Comparison of ENCODE assay signal across 31 cellular contexts in the genomic region with DNA sequence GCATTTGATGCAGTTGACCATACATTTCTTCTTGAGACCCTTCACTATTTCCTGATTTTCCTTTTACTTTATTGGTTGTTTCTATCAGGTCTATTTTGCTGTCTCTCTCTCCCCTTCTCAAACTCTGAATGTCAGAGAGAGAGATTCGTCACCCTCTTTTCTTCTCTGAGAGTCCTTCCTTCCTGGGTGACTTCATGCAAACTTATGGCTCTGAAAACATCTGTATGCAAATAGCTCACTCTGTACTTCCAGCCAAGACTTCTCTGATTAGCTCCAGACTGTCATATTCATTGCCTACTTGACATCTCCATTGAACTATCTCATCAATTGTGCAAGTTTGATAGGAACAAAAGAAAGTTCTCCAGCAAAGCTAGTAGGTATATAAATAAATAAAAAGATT.
DNase-seq lines count a peak whose midpoint lies in the region; ATAC-seq, FAIRE-seq and TF ChIP-seq lines count a peak whose summit lies in the region.
"Had no signal": no experiment of that assay in that cellular context is flagged by ENCODE, and none has a peak within 500 bp of the region (broad histone marks: within the 10 kb centered on the region; RNA-seq: fewer than 3 reads in every experiment).

No MANE protein-coding gene starts in this region.

- CTCF ChIA-PET in T-cell (lab: Charles Lee), result interaction anchor here in 1 of 2 donors (0.6 kb wide), 1 partner anchor 790 kb away, joined by 4 read pairs; no protein-coding TSS in a partner anchor
- CTCF ChIA-PET in naive thymus-derived CD4-positive, alpha-beta T cell (lab: Charles Lee), result interaction anchor here (0.9 kb wide), 1 partner anchor 65 kb away, joined by 3 read pairs; no protein-coding TSS in a partner anchor

- H3K9me3 Mint-ChIP-seq in activated T-cell treated with anti-CD3 and anti-CD28 coated beads, Interleukin-2, amount 50 U/mL, for 4 hours, result peaks cover 3% of the 10 kb centered on the region
- no peaks in the 10 kb centered on the region for H3K9me3 Mint-ChIP-seq in T-cell
- peaks cover 0 to 13% (median 0%) of the 10 kb centered on the region in 11 donors for H3K9me3 Mint-ChIP-seq in naive thymus-derived CD4-positive, alpha-beta T cell
- H3K9me3 Mint-ChIP-seq: IgD-negative memory B cell had no signal

- WGBS in pancreas, 2 donors, result 62 to 90% methylated on average over 1 of the region's 1 CpG

- H3K36me3 ChIP-seq in naive thymus-derived CD4-positive, alpha-beta T cell (ENCODE audit: control insufficient read depth in 2 of 3, insufficient read depth in 3 of 3, low read length in 3 of 3), result no peaks in the 10 kb centered on the region
- no peaks in the 10 kb centered on the region for H3K36me3 ChIP-seq in pancreas
- H3K36me3 ChIP-seq: neural progenitor cell, right lobe of liver, suprapubic skin, upper lobe of right lung had no signal

- no peak overlapping the region for H3K4me3 ChIP-seq in naive thymus-derived CD4-positive, alpha-beta T cell (ENCODE audit: low read length)
- H3K4me3 ChIP-seq in pancreas, result no peak overlapping the region
- H3K4me3 ChIP-seq: neural progenitor cell, right lobe of liver, SK-N-MC, suprapubic skin, upper lobe of right lung had no signal

- no peak for FAIRE-seq in pancreas (lab: Jason Lieb, UNC)
- FAIRE-seq: endometrium, H1 had no signal

- no peak overlapping the region for H3K27ac ChIP-seq in naive thymus-derived CD4-positive, alpha-beta T cell (ENCODE audit: low read depth, low read length)
- H3K27ac ChIP-seq in pancreas, result no peak overlapping the region
- H3K27ac ChIP-seq: neural progenitor cell, right lobe of liver, SK-N-MC, suprapubic skin, upper lobe of right lung, VCaP had no signal

- H3K4me1 ChIP-seq in naive thymus-derived CD4-positive, alpha-beta T cell (ENCODE audit: control insufficient read depth in 2 of 2, insufficient read depth in 2 of 2, low read length in 2 of 2), result peaks cover 47 to 77% of the 10 kb centered on the region in 2 donors
- no peaks in the 10 kb centered on the region for H3K4me1 ChIP-seq in pancreas
- H3K4me1 ChIP-seq: Caco-2, right lobe of liver, upper lobe of right lung had no signal

- H3K4me3 Mint-ChIP-seq in activated T-cell treated with anti-CD3 and anti-CD28 coated beads, Interleukin-2, amount 50 U/mL, for 4 hours, result no peak overlapping the region
- H3K4me3 Mint-ChIP-seq in T-cell, result no peak overlapping the region
- H3K4me3 Mint-ChIP-seq in naive thymus-derived CD4-positive, alpha-beta T cell, result no peak overlapping the region
- H3K4me3 Mint-ChIP-seq: dendritic cell treated with granulocyte-macrophage colony-stimulating factor and Interleukin-4, amounts not matched to agents 40 ng/mL and 50 ng/mL, for 4 days; IgD-negative memory B cell; neural progenitor cell; stimulated activated memory B cell treated with anti-CD40 and anti-IgM and Interleukin-4, amounts not matched to agents 10 μg/mL and 1 μg/mL and 100 μg/mL, for 72 hours; T-helper 1 cell treated with Interleukin-12 subunit alpha and Interleukin-12 subunit beta and Interleukin-4 antibody, amounts not matched to agents 30 μg/mL and 1 μg/mL, for 36 hours had no signal

- no peaks in the 10 kb centered on the region for H3K36me3 Mint-ChIP-seq in activated T-cell treated with anti-CD3 and anti-CD28 coated beads, Interleukin-2, amount 50 U/mL, for 4 hours (ENCODE audit: insufficient read depth)
- H3K36me3 Mint-ChIP-seq in T-cell, result no peaks in the 10 kb centered on the region
- H3K36me3 Mint-ChIP-seq in naive thymus-derived CD4-positive, alpha-beta T cell, result peaks cover 0 to 20% (median 3%) of the 10 kb centered on the region in 5 donors
- H3K36me3 Mint-ChIP-seq: neural progenitor cell had no signal

- no peak for DNase-seq in activated T-cell treated with anti-CD3 and anti-CD28 coated beads, Interleukin-2, amount 50 U/mL, for 4 hours
- DNase-seq in activated T-cell treated with anti-CD3 and anti-CD28 coated beads, Interleukin-2, amount 50 U/mL, for 48 hours, result no peak
- DNase-seq in T-cell, result no peak
- peak in 1 of 9 donors; percentile 14 for DNase-seq in naive thymus-derived CD4-positive, alpha-beta T cell
- no peak for DNase-seq in pancreas
- DNase-seq in RKO (ENCODE audit: low spot score), result no peak
- DNase-seq: activated CD8-positive, alpha-beta memory T cell treated with anti-CD3 and anti-CD28 coated beads, Interleukin-2, amount 50 U/mL, for 48 hours; Caco-2; caudate nucleus; DMS79 treated with DMSO at 0.1 percent for 48 hours; hypothalamus; NCI-H1092 treated with DMSO at 0.1 percent for 48 hours; NCI-H187; NCI-H69; right lobe of liver; stimulated activated CD4-positive, alpha-beta T cell treated with anti-CD3 and anti-CD28 coated beads, Interleukin-12 subunit alpha, Interleukin-12 subunit beta, amount 100 ng/mL, for 4 hours; stimulated activated CD4-positive, alpha-beta T cell treated with anti-CD3 and anti-CD28 coated beads, Interleukin-4, amount 100 ng/mL, for 24 hours; upper lobe of right lung had no signal

- no peak overlapping the region for H3K27ac Mint-ChIP-seq in T-cell
- no peak overlapping the region for H3K27ac Mint-ChIP-seq in naive thymus-derived CD4-positive, alpha-beta T cell
- H3K27ac Mint-ChIP-seq: activated naive CD4-positive, alpha-beta T cell treated with anti-CD3 and anti-CD28 coated beads, Interleukin-2, amount 50 U/mL, for 72 hours; dendritic cell treated with granulocyte-macrophage colony-stimulating factor and Interleukin-4, amounts not matched to agents 40 ng/mL and 50 ng/mL, for 4 days; IgD-negative memory B cell; neural progenitor cell; stimulated activated memory B cell treated with anti-CD40 and anti-IgM and Interleukin-4, amounts not matched to agents 10 μg/mL and 1 μg/mL and 100 μg/mL, for 72 hours; T-helper 1 cell treated with Interleukin-12 subunit alpha and Interleukin-12 subunit beta and Interleukin-4 antibody, amounts not matched to agents 30 μg/mL and 1 μg/mL, for 36 hours had no signal

- intact Hi-C loops in naive thymus-derived CD4-positive, alpha-beta T cell (cut with micrococcal nuclease), result loop anchor here (10.0 kb wide), 2 partner anchors 312 to 522 kb away; no protein-coding TSS in a partner anchor
- intact Hi-C loops in pancreas (cut with DNase I), result no loop called here

- no peaks in the 10 kb centered on the region for H3K27me3 ChIP-seq in naive thymus-derived CD4-positive, alpha-beta T cell (ENCODE audit: control insufficient read depth in 2 of 2, insufficient read depth in 2 of 2, low read length in 2 of 2)
- H3K27me3 ChIP-seq in pancreas, result no peaks in the 10 kb centered on the region
- H3K27me3 ChIP-seq: neural progenitor cell, right lobe of liver, suprapubic skin, upper lobe of right lung had no signal

- H3K4me1 Mint-ChIP-seq in activated T-cell treated with anti-CD3 and anti-CD28 coated beads, Interleukin-2, amount 50 U/mL, for 4 hours (ENCODE audit: low read depth), result peaks cover 57% of the 10 kb centered on the region
- peaks cover 24 to 27% (median 24%) of the 10 kb centered on the region in 3 donors for H3K4me1 Mint-ChIP-seq in T-cell
- peaks cover 23 to 51% (median 27%) of the 10 kb centered on the region in 7 donors for H3K4me1 Mint-ChIP-seq in naive thymus-derived CD4-positive, alpha-beta T cell

- H3K27me3 Mint-ChIP-seq in activated T-cell treated with anti-CD3 and anti-CD28 coated beads, Interleukin-2, amount 50 U/mL, for 4 hours (ENCODE audit: low read depth), result no peaks in the 10 kb centered on the region
- H3K27me3 Mint-ChIP-seq in T-cell, result no peaks in the 10 kb centered on the region
- H3K27me3 Mint-ChIP-seq in naive thymus-derived CD4-positive, alpha-beta T cell, result no peaks in the 10 kb centered on the region
- H3K27me3 Mint-ChIP-seq: dendritic cell treated with granulocyte-macrophage colony-stimulating factor and Interleukin-4, amounts not matched to agents 40 ng/mL and 50 ng/mL, for 4 days; IgD-negative memory B cell; stimulated activated memory B cell treated with anti-CD40 and anti-IgM and Interleukin-4, amounts not matched to agents 10 μg/mL and 1 μg/mL and 100 μg/mL, for 72 hours had no signal

- H3K9me3 ChIP-seq in naive thymus-derived CD4-positive, alpha-beta T cell (ENCODE audit: control insufficient read depth in 2 of 3, low read length in 3 of 3), result no peaks in the 10 kb centered on the region
- H3K9me3 ChIP-seq in pancreas, result no peaks in the 10 kb centered on the region
- H3K9me3 ChIP-seq: right lobe of liver, suprapubic skin, upper lobe of right lung had no signal

- POLR2A ChIA-PET in T-cell (lab: Charles Lee), result no interaction called here
- POLR2A ChIA-PET in naive thymus-derived CD4-positive, alpha-beta T cell (lab: Charles Lee), result interaction anchor here (0.6 to 0.9 kb wide), 6 partner anchors 11 to 449 kb away, joined by 3 to 4 read pairs (median 3); no protein-coding TSS in a partner anchor

- ATAC-seq in activated T-cell treated with anti-CD3 and anti-CD28 coated beads, Interleukin-2, amount 50 U/mL, for 4 hours, result peak; percentile 62 to 67
- ATAC-seq in GM19463 (IDR thresholded peaks at IDR 0.05; ENCODE audit: unreplicated experiment) (peak; percentile 70), T-cell (replicated peaks in 1 of 4) (peak; percentile 51 to 62 (median 54)), HG02970 (IDR thresholded peaks at IDR 0.05; ENCODE audit: low FRiP score, unreplicated experiment) (no peak), pancreas (no peak)
- peak; percentile 28 for ATAC-seq in naive thymus-derived CD4-positive, alpha-beta T cell
- ATAC-seq: right lobe of liver; stimulated activated memory B cell treated with anti-CD40 and anti-IgM and Interleukin-4, amounts not matched to agents 10 μg/mL and 1 μg/mL and 100 μg/mL, for 72 hours; upper lobe of right lung had no signal

- TF ChIP-seq CTCF in pancreas (IDR thresholded peaks at IDR 0.05), result no peak

Comparison
In these comparisons a context has a peak if more than half of its experiments do, and no peak if none do; other contexts are left out.
1. ATAC-seq: peak in activated T-cell treated with anti-CD3 and anti-CD28 coated beads, Interleukin-2, amount 50 U/mL, for 4 hours (2 of 2), GM19463 (single experiment), T-cell (4 of 4) and naive thymus-derived CD4-positive, alpha-beta T cell (single experiment); none in HG02970 (single experiment) and pancreas (0 of 4).
2. intact Hi-C loops: an anchor here in naive thymus-derived CD4-positive, alpha-beta T cell (10.0 kb wide); none called in pancreas.